ENCODE assay signal across 8 cellular contexts in the genomic region with DNA sequence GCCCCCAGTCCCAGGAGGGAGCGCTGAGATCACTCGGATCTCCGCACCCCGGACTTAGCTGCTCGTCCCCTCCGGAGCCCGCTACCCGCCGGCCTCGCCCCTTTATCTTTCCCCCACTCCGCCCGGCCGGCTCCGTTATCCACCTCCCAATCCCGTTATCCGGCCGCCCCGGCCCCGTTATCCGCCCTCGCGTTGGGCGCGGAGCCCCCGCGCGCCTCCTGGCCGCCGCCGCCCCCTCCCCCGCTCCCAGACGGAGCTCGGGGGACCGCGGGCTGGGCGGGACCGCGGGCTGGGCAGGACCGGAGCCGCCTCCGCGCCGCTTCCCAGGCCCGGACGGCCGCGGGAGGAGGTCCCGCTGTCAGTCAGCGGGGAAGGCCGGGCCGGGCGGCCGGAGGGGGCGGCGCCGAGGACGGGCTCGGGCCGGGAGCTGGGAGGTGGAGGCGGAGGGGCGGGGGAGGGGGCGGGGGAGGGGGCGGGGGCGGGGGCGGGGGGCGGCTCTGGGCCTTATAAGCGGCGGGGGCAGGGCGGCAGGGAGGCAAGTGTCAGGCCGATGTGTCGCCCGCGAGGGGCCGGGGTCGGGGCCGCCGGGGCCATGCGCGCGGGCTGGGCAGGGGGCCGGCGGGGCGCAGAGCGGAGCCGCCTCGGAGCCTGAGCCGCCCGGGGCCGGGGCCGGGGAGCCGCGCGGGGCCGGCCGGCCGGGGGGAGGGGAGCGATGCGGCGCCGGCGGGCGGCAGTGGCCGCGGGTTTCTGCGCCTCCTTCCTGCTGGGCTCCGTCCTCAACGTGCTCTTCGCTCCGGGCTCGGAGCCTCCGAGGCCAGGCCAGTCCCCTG. TPM values are rescaled to one million over a fixed set of nuclear protein-coding genes. Genes with fewer than 3 reads are reported as not detected.
DNase-seq lines count a peak whose midpoint lies in the region; ATAC-seq and TF ChIP-seq lines count a peak whose summit lies in the region.

A gene with protein sequence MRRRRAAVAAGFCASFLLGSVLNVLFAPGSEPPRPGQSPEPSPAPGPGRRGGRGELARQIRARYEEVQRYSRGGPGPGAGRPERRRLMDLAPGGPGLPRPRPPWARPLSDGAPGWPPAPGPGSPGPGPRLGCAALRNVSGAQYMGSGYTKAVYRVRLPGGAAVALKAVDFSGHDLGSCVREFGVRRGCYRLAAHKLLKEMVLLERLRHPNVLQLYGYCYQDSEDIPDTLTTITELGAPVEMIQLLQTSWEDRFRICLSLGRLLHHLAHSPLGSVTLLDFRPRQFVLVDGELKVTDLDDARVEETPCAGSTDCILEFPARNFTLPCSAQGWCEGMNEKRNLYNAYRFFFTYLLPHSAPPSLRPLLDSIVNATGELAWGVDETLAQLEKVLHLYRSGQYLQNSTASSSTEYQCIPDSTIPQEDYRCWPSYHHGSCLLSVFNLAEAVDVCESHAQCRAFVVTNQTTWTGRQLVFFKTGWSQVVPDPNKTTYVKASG (plus strand): TSS at position 534 of the 830 bp plus-strand sequence. CDS start 179 bp downstream, at position 713.

- DNase-seq in activated T-cell treated with anti-CD3 and anti-CD28 coated beads, Interleukin-2, amount 50 U/mL, for 1 hour, result peak; percentile 46
- DNase-seq in activated T-cell treated with anti-CD3 and anti-CD28 coated beads for 4 hours, result no peak
- DNase-seq in PC-9, result peak in 1 of 2 experiments; percentile 81
- DNase-seq in body of pancreas, result peak; percentile 76 to 86 (median 83)
- peak in 45 of 51 donors; percentile 5 to 86 (median 62) for DNase-seq in hypothalamus (lab: John Stamatoyannopoulos, UW)
- peak; percentile 56 for DNase-seq in prostate gland (ENCODE audit: low spot score)
- no peak for DNase-seq in DMS153 treated with DMSO at 0.1 percent for 48 hours (lab: John Stamatoyannopoulos, UW; ENCODE audit: unreplicated experiment)

- H3K27ac ChIP-seq in PC-9 (no peak within 1 kb of the TSS), body of pancreas (peak within 1 kb of the TSS; percentile 32 to 72 (median 58)), prostate gland (peak within 1 kb of the TSS; percentile 64 to 73)

- H3K4me3 ChIP-seq in PC-9 (peak within 1 kb of the TSS; percentile 64), body of pancreas (peak within 1 kb of the TSS; percentile 28 to 39), prostate gland (peak within 1 kb of the TSS; percentile 51 to 53)

- 0 to 11% methylated on average over 3 to 37 of the region's 111 CpGs for WGBS in body of pancreas, 2 donors
- under 1% methylated on average over 60 of the region's 111 CpGs for WGBS in prostate gland

- no peak for TF ChIP-seq CTCF in PC-9 (conservative IDR thresholded peaks at IDR 0.05)
- TF ChIP-seq CTCF in body of pancreas (IDR thresholded peaks at IDR 0.05), result no peak
- no peak for TF ChIP-seq CTCF in prostate gland (IDR thresholded peaks at IDR 0.05)

- peaks cover 16% of the 10 kb centered on the region; the same call in 1 of the 2 replicates for H3K27me3 ChIP-seq in PC-9 (ENCODE audit: insufficient read depth, low read depth)
- no peaks in the 10 kb centered on the region for H3K27me3 ChIP-seq in body of pancreas
- H3K27me3 ChIP-seq in prostate gland (replicated peaks; ENCODE audit: insufficient read depth), result no peaks in the 10 kb centered on the region

- 0 out of 2 replicates have a peak, but pooled peaks cover 2% of the 10 kb centered on the region for H3K79me2 ChIP-seq in PC-9 (ENCODE audit: low read depth)

- CTCF ChIA-PET in PC-9 (lab: Charles Lee), result interaction anchor here (0.6 kb wide), 2 partner anchors 151 to 313 kb away, joined by 6 to 7 read pairs; no protein-coding TSS in a partner anchor

- no peaks in the 10 kb centered on the region for H3F3A ChIP-seq in PC-9 (ENCODE audit: insufficient read depth, low read depth)

- H3K9me2 ChIP-seq in PC-9 (ENCODE audit: insufficient read depth), result no peaks in the 10 kb centered on the region

- POLR2A ChIA-PET in PC-9 (lab: Charles Lee; ENCODE audit: unreplicated experiment), result interaction anchor here (0.6 kb wide), 1 partner anchor 861 kb away, joined by 5 read pairs; no protein-coding TSS in a partner anchor

- H3K36me3 ChIP-seq in PC-9 (ENCODE audit: low read depth) (no peaks in the 10 kb centered on the region), body of pancreas (replicated peaks in 1 of 2; ENCODE audit: insufficient read depth in 1 of 2, low read depth in 2 of 2) (no peaks in the 10 kb centered on the region), prostate gland (no peaks in the 10 kb centered on the region)

- H3K9me3 ChIP-seq in PC-9 (ENCODE audit: insufficient read depth, low read depth), result no peaks in the 10 kb centered on the region
- no peaks in the 10 kb centered on the region for H3K9me3 ChIP-seq in body of pancreas
- no peaks in the 10 kb centered on the region for H3K9me3 ChIP-seq in prostate gland

- H3K4me1 ChIP-seq in PC-9 (replicated peaks; ENCODE audit: insufficient read depth), result peaks cover 9% of the 10 kb centered on the region; the same call in 1 of the 2 replicates
- peaks cover 41% of the 10 kb centered on the region for H3K4me1 ChIP-seq in body of pancreas
- no peaks in the 10 kb centered on the region for H3K4me1 ChIP-seq in prostate gland (replicated peaks)

- peak within 1 kb of the TSS; percentile 63; the same call in 1 of the 2 replicates for H2AFZ ChIP-seq in PC-9

- no TSS peak for BruUV-seq in PC-9 (replicated peaks; lab: Mats Ljungman, UMichigan)

- intact Hi-C loops in PC-9 (cut with micrococcal nuclease; ENCODE audit: unreplicated experiment) (loop anchor here (5.0 kb wide), 1 partner anchor 125 kb away; no protein-coding TSS in a partner anchor), body of pancreas (cut with DNase I) (no loop called here), prostate gland (cut with DNase I) (loop anchor here (5.0 to 10.0 kb wide), 3 partner anchors 40 to 113 kb away; no protein-coding TSS in a partner anchor)

- no peaks in the 10 kb centered on the region for H4K20me1 ChIP-seq in PC-9 (ENCODE audit: insufficient read depth)

- H3K4me2 ChIP-seq in PC-9, result peak within 1 kb of the TSS; percentile 91

- ATAC-seq in HG02852 (IDR thresholded peaks at IDR 0.05; ENCODE audit: unreplicated experiment) (peak; percentile 66), body of pancreas (peak; percentile 84)

- TF ChIP-seq POLR2A in body of pancreas (IDR thresholded peaks at IDR 0.05) (peak in 1 of 3 donors; percentile 14), prostate gland (IDR thresholded peaks at IDR 0.05) (no peak)

RNA-seq across cellular contexts. Expression of the gene that starts here (rescaled TPM):
- 3.9 and 5.5 TPM in 2 replicates for total RNA-seq in PC-9 (2021)
- total RNA-seq in body of pancreas, result 10 to 100 TPM; 25.7 to 93.9 TPM
- 10 to 100 TPM; 11.1 to 61.4 TPM for total RNA-seq in prostate gland

Comparison
In these comparisons a context has a peak if more than half of its experiments do, and no peak if none do; other contexts are left out.
1. DNase-seq: peak in activated T-cell treated with anti-CD3 and anti-CD28 coated beads, Interleukin-2, amount 50 U/mL, for 1 hour (single experiment), body of pancreas (4 of 4), hypothalamus (45 of 51) and prostate gland (single experiment); none in activated T-cell treated with anti-CD3 and anti-CD28 coated beads for 4 hours (single experiment) and DMS153 treated with DMSO at 0.1 percent for 48 hours (single experiment).
2. Peak in every context shown above with its lines, with median percentiles within 50 percentile points of each other: H3K4me3 ChIP-seq.